8 cellular contexts compared by ENCODE assay signal in the genomic region with DNA sequence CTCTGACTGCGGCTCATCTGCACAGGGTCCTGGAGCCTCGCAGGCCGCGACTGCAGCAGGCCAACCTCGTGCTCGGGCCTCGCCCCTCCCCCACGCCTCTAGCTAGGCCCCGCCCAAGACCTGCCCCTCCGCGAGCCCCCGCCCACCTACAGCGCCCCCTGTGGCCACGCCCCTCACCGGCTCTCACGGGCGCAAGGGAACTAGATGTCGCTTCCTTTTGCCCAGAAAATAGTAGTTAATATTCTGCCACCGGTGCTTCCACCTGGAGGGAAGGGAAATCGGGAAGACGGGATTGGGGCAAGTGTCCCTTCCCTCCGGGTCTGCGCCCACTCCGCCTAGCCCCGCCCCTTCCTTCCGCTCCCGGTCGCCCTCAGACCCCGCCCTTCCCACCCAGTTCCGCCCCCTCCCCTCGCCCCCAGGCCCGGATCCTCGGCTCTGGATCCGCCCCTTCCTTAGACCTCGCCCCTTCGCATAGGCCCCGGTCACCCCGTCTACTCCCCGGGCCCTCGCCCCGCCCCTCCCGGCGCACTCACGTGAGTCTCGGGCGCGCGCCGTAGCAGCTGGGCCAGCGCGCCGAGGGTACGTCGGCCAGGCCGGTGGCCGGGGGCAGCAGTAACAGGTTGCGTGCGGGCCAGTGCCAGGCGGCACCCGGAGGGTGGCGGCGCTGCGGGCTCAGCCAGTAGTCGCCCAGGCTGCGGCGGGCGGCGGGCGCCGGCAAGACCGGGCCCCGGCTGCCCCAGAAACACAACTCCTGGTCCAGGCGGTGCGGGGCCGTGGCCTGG. TPM values are rescaled to one million over a fixed set of nuclear protein-coding genes. Genes with fewer than 3 reads are reported as not detected.
DNase-seq lines count a peak whose midpoint lies in the region; ATAC-seq and TF ChIP-seq lines count a peak whose summit lies in the region.

No MANE protein-coding gene starts in this region.

- ATAC-seq in CD4-positive, alpha-beta T cell (ENCODE audit: poor library complexity): peak; percentile 95
- ATAC-seq in GM19395 (IDR thresholded peaks at IDR 0.05; ENCODE audit: unreplicated experiment) (peak; percentile 77), HG03571 (IDR thresholded peaks at IDR 0.05; ENCODE audit: unreplicated experiment) (peak; percentile 77), lower lobe of right lung (peak; percentile 96)

- H3K4me1 Mint-ChIP-seq in CD4-positive, alpha-beta T cell (ENCODE audit: low read depth): peaks cover 55% of the 10 kb centered on the region
- peaks cover 37% of the 10 kb centered on the region for H3K4me1 Mint-ChIP-seq in activated CD4-positive, alpha-beta memory T cell treated with anti-CD3 and anti-CD28 coated beads for 36 hours (ENCODE audit: low read depth)

- POLR2A ChIA-PET in CD4-positive, alpha-beta T cell (lab: Charles Lee): interaction anchor here (0.6 to 5.9 kb wide), 10 partner anchors 15 to 278 kb away, joined by 3 to 72 read pairs (median 4); a partner anchor contains a TSS
- POLR2A ChIA-PET in activated CD4-positive, alpha-beta memory T cell treated with anti-CD3 and anti-CD28 coated beads for 36 hours (lab: Charles Lee): interaction anchor here (0.9 to 2.4 kb wide), 6 partner anchors 12 to 43 kb away, joined by 3 to 9 read pairs (median 4); a partner anchor contains a TSS

- H3K9me3 Mint-ChIP-seq in CD4-positive, alpha-beta T cell: no peaks in the 10 kb centered on the region
- peaks cover 4% of the 10 kb centered on the region for H3K9me3 Mint-ChIP-seq in activated CD4-positive, alpha-beta memory T cell treated with anti-CD3 and anti-CD28 coated beads for 36 hours

- peaks cover 48% of the 10 kb centered on the region for H3K4me1 ChIP-seq in lower lobe of right lung

- CTCF ChIA-PET in CD4-positive, alpha-beta T cell (lab: Charles Lee): interaction anchor here (0.7 to 1.8 kb wide), 10 partner anchors 9 to 151 kb away, joined by 3 to 9 read pairs (median 4); a partner anchor contains a TSS
- CTCF ChIA-PET in activated CD4-positive, alpha-beta memory T cell treated with anti-CD3 and anti-CD28 coated beads for 36 hours (lab: Charles Lee): interaction anchor here (0.8 to 3.3 kb wide), 6 partner anchors 14 to 136 kb away, joined by 3 to 18 read pairs (median 4); a partner anchor contains a TSS

- H3K27me3 ChIP-seq in CD4-positive, alpha-beta T cell (ENCODE audit: control insufficient read depth, insufficient read depth, low read length): no peaks in the 10 kb centered on the region
- no peaks in the 10 kb centered on the region for H3K27me3 ChIP-seq in lower lobe of right lung (ENCODE audit: low read depth)

- intact Hi-C loops in CD4-positive, alpha-beta T cell (cut with DNase I, micrococcal nuclease): loop anchor here (1.0 to 5.0 kb wide), 3 partner anchors 15 to 54 kb away; a partner anchor contains a TSS
- intact Hi-C loops in activated CD4-positive, alpha-beta memory T cell treated with anti-CD3 and anti-CD28 coated beads for 36 hours (cut with micrococcal nuclease): loop anchor here (1.0 kb wide), 2 partner anchors 12 to 243 kb away; a partner anchor contains a TSS
- intact Hi-C loops in lower lobe of right lung (cut with DNase I): no loop called here

- peak overlapping the region; percentile 53 for H3K27ac ChIP-seq in CD4-positive, alpha-beta T cell (ENCODE audit: low read depth, low read length)
- H3K27ac ChIP-seq in lower lobe of right lung: peak overlapping the region; percentile 95

- H3K36me3 ChIP-seq in lower lobe of right lung: no peaks in the 10 kb centered on the region

- no peaks in the 10 kb centered on the region for H3K9me3 ChIP-seq in CD4-positive, alpha-beta T cell (ENCODE audit: control insufficient read depth, low read length)
- H3K9me3 ChIP-seq in lower lobe of right lung: no peaks in the 10 kb centered on the region

- H3K27ac Mint-ChIP-seq in CD4-positive, alpha-beta T cell: peak overlapping the region; percentile 76
- peak overlapping the region; percentile 81 for H3K27ac Mint-ChIP-seq in activated CD4-positive, alpha-beta memory T cell treated with anti-CD3 and anti-CD28 coated beads for 36 hours

- H3K4me3 Mint-ChIP-seq in CD4-positive, alpha-beta T cell: peak overlapping the region; percentile 87
- peak overlapping the region; percentile 79 for H3K4me3 Mint-ChIP-seq in activated CD4-positive, alpha-beta memory T cell treated with anti-CD3 and anti-CD28 coated beads for 36 hours

- peak; percentile 73 for TF ChIP-seq CTCF in CD4-positive, alpha-beta T cell (IDR thresholded peaks at IDR 0.05)
- TF ChIP-seq CTCF in lower lobe of right lung (IDR thresholded peaks at IDR 0.05): peak; percentile 52

- no peaks in the 10 kb centered on the region for H3K27me3 Mint-ChIP-seq in CD4-positive, alpha-beta T cell
- H3K27me3 Mint-ChIP-seq in activated CD4-positive, alpha-beta memory T cell treated with anti-CD3 and anti-CD28 coated beads for 36 hours: no peaks in the 10 kb centered on the region

- peak overlapping the region; percentile 79 for H3K4me3 ChIP-seq in lower lobe of right lung

- H3K36me3 Mint-ChIP-seq in CD4-positive, alpha-beta T cell (ENCODE audit: low read depth): peaks cover 6% of the 10 kb centered on the region
- no peaks in the 10 kb centered on the region for H3K36me3 Mint-ChIP-seq in activated CD4-positive, alpha-beta memory T cell treated with anti-CD3 and anti-CD28 coated beads for 36 hours

- DNase-seq in CD4-positive, alpha-beta T cell: peak; percentile 84 to 93 (median 90)
- DNase-seq in NCI-H748 treated with DMSO at 0.1 percent for 48 hours (lab: John Stamatoyannopoulos, UW): peak; percentile 79
- peak; percentile 95 for DNase-seq in activated CD4-positive, alpha-beta memory T cell treated with anti-CD3 and anti-CD28 coated beads for 36 hours
- DNase-seq in ecto neural progenitor cell (ENCODE audit: low spot score): peak; percentile 96
- DNase-seq in lower lobe of right lung: peak; percentile 95
- peak; percentile 81 to 89 (median 86) for DNase-seq in stimulated activated CD4-positive, alpha-beta T cell treated with anti-CD3 and anti-CD28 coated beads, TNF-alpha, amount 100 ng/mL, for 1 hour (ENCODE audit: low read depth in 3 of 3, low spot score in 1 of 3)

RNA-seq across cellular contexts. Expression of a gene that starts 11.0 kb away (rescaled TPM):
- total RNA-seq in CD4-positive, alpha-beta T cell: 10 to 100 TPM; 38.0 to 38.6 TPM
- total RNA-seq in activated CD4-positive, alpha-beta memory T cell treated with anti-CD3 and anti-CD28 coated beads for 36 hours: 1 to 10 TPM; 3.6 to 4.2 TPM
- total RNA-seq in lower lobe of right lung: 9.7 TPM

RNA-seq across cellular contexts. Expression of a gene that starts 11.1 kb away (rescaled TPM):
- total RNA-seq in CD4-positive, alpha-beta T cell: under 1 TPM in 1 of 2 experiments, not detected in 1; 0.98 TPM
- under 1 TPM; 0.69 to 0.90 TPM for total RNA-seq in activated CD4-positive, alpha-beta memory T cell treated with anti-CD3 and anti-CD28 coated beads for 36 hours
- total RNA-seq in lower lobe of right lung: 2.1 TPM

RNA-seq across cellular contexts. Expression of a gene that starts 15.2 kb away (rescaled TPM):
- total RNA-seq in CD4-positive, alpha-beta T cell: 10 to 100 TPM; 23.4 to 23.6 TPM
- total RNA-seq in activated CD4-positive, alpha-beta memory T cell treated with anti-CD3 and anti-CD28 coated beads for 36 hours: 10 to 100 TPM; 13.1 to 14.6 TPM
- 34.7 TPM for total RNA-seq in lower lobe of right lung

RNA-seq across cellular contexts. Expression of a gene that starts 43.0 kb away (rescaled TPM):
- total RNA-seq in CD4-positive, alpha-beta T cell: 100 to 1,000 TPM; 186 to 190 TPM
- 10 to 100 TPM; 32.1 to 33.2 TPM for total RNA-seq in activated CD4-positive, alpha-beta memory T cell treated with anti-CD3 and anti-CD28 coated beads for 36 hours
- total RNA-seq in lower lobe of right lung: 63.2 TPM

RNA-seq across cellular contexts. Expression of a gene that starts 59.4 kb away (rescaled TPM):
- total RNA-seq in CD4-positive, alpha-beta T cell: 10 to 100 TPM; 56.9 to 61.0 TPM
- total RNA-seq in activated CD4-positive, alpha-beta memory T cell treated with anti-CD3 and anti-CD28 coated beads for 36 hours: 100 to 1,000 TPM; 136 to 139 TPM
- 68.9 TPM for total RNA-seq in lower lobe of right lung

Comparison
In these comparisons a context has a peak if more than half of its experiments do, and no peak if none do; other contexts are left out.
1. Peak in every context shown above with its lines: DNase-seq, ATAC-seq, H3K4me3 ChIP-seq and H3K27ac ChIP-seq.